10 cellular contexts compared by ENCODE assay signal in the genomic region with DNA sequence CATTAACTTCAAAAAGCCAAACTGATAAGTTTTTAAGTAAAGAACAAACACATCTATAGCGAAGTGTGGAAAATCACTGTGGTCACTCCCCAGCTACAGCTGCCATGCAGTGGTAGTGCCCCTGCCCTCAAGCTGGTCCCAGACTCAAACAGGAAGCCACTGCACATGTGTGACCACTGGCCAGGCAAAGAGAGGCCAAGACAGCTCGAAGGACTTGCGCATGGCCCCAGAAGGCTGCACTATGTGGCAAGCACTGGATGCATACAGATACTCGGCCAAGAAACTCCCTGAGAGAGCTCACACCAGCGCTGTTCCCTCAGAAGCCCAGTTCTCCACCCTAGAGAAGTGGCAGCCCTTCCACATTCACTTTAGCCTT.
DNase-seq lines count a peak whose midpoint lies in the region; ATAC-seq and TF ChIP-seq lines count a peak whose summit lies in the region.
"Had no signal": no experiment of that assay in that cellular context is flagged by ENCODE, and none has a peak within 500 bp of the region (broad histone marks: within the 10 kb centered on the region; RNA-seq: fewer than 3 reads in every experiment).

No MANE protein-coding gene starts in this region.

- H3K27ac ChIP-seq in 22Rv1 (peak overlapping the region; percentile 36; the same call in 1 of the 2 replicates), HEK293 (ENCODE audit: extremely low read depth, low read depth, low read length) (no peak overlapping the region), colonic mucosa (no peak overlapping the region), mesodermal cell (ENCODE audit: low read depth, low read length, severe bottlenecking) (peak overlapping the region; percentile 37), foreskin keratinocyte (no peak overlapping the region)

- TF ChIP-seq CTCF in 22Rv1 (IDR thresholded peaks at IDR 0.05) (no peak), HEK293 (tag by site-specific recombination; IDR thresholded peaks at IDR 0.05) (no peak), colonic mucosa (IDR thresholded peaks at IDR 0.05) (no peak), foreskin keratinocyte (conservative IDR thresholded peaks at IDR 0.05) (no peak)

- intact Hi-C loops in colonic mucosa (cut with DNase I): no loop called here
- intact Hi-C loops in posterior vena cava (cut with DNase I): loop anchor here in 1 of 2 donors (10.0 kb wide), 1 partner anchor 77 kb away; no protein-coding TSS in a partner anchor

- H3K4me3 ChIP-seq in HEK293 (ENCODE audit: low read depth, low read length) (no peak overlapping the region), colonic mucosa (no peak overlapping the region), mesodermal cell (ENCODE audit: extremely low read depth, insufficient read depth, low read length, poor library complexity, severe bottlenecking) (no peak overlapping the region)

- H3K4me1 ChIP-seq in HEK293 (ENCODE audit: control insufficient read depth, insufficient read depth, low read length) (peaks cover 20% of the 10 kb centered on the region), colonic mucosa (peaks cover 24% of the 10 kb centered on the region), mesodermal cell (ENCODE audit: control insufficient read depth, insufficient read depth, low read length, poor library complexity, severe bottlenecking) (peaks cover 71% of the 10 kb centered on the region), foreskin keratinocyte (peaks cover 34% of the 10 kb centered on the region)

- no peaks in the 10 kb centered on the region for H3K9me3 ChIP-seq in HEK293 (ENCODE audit: control insufficient read depth, insufficient read depth, low read depth, low read length)
- H3K9me3 ChIP-seq in colonic mucosa: no peaks in the 10 kb centered on the region
- no peaks in the 10 kb centered on the region for H3K9me3 ChIP-seq in mesodermal cell (ENCODE audit: control insufficient read depth, low read length)

- peak overlapping the region; percentile 2 to 10 for H3K9ac ChIP-seq in colonic mucosa (ENCODE audit: low read depth in 2 of 2, low read length in 2 of 2)

- H3K27me3 ChIP-seq in colonic mucosa (no peaks in the 10 kb centered on the region), foreskin keratinocyte (no peaks in the 10 kb centered on the region)

- POLR2A ChIA-PET in HEK293 (lab: Yijun Ruan, JAX): no interaction called here

- DNase-seq in colonic mucosa (no peak), foreskin keratinocyte (no peak), posterior vena cava (ENCODE audit: low spot score) (no peak)
- DNase-seq: effector CD4-positive, alpha-beta T cell; NCI-H1930 had no signal

- WGBS in mesodermal cell (ENCODE audit: insufficient coverage in 2 of 2), 2 experiments: 86 to 97% methylated on average over 3 to 5 of the region's 5 CpGs

- H3K36me3 ChIP-seq in HEK293 (ENCODE audit: control insufficient read depth in 2 of 2, insufficient read depth in 1 of 2, low read length in 2 of 2): no peaks in the 10 kb centered on the region
- H3K36me3 ChIP-seq in colonic mucosa: no peaks in the 10 kb centered on the region
- H3K36me3 ChIP-seq in mesodermal cell (ENCODE audit: control insufficient read depth, insufficient read depth, low read length): peaks cover 5% of the 10 kb centered on the region

- CTCF ChIA-PET in HEK293 (lab: Yijun Ruan, JAX): interaction anchor here (1.1 kb wide), 1 partner anchor 69 kb away, joined by 4 read pairs; no protein-coding TSS in a partner anchor

- ATAC-seq in GM21360 (IDR thresholded peaks at IDR 0.05; ENCODE audit: unreplicated experiment): no peak
- ATAC-seq in HG03097 (IDR thresholded peaks at IDR 0.05; ENCODE audit: low FRiP score, unreplicated experiment): no peak
- ATAC-seq in foreskin keratinocyte: no peak

TF ChIP-seq in HEK293, 187 proteins besides CTCF, POLR2A, EP300 and RAD21:
- TF ChIP-seq HOXC10 (CRISPR knock-in tag; IDR thresholded peaks at IDR 0.05) (no peak), ZNF830 (tag by site-specific recombination; IDR thresholded peaks at IDR 0.05; ENCODE audit: low read depth) (no peak), ZBTB8A (tag by site-specific recombination; IDR thresholded peaks at IDR 0.05) (no peak), ZNF341 (tag by site-specific recombination; IDR thresholded peaks at IDR 0.05; ENCODE audit: low read depth) (0 out of 2 replicates have a peak, but pooled peaks have one; percentile 14), HOXD13 (CRISPR knock-in tag; IDR thresholded peaks at IDR 0.05; ENCODE audit: borderline replicate concordance) (no peak)

Comparison
In these comparisons a context has a peak if more than half of its experiments do, and no peak if none do; other contexts are left out.
1. H3K27ac ChIP-seq: peak in 22Rv1 (single experiment) and mesodermal cell (single experiment); none in HEK293 (single experiment), colonic mucosa (single experiment) and foreskin keratinocyte (single experiment).